Comparison of ENCODE assay signal across 23 cellular contexts in genomic region chr22:44407404-44408226, GRCh38.
DNase-seq lines count a peak whose midpoint lies in the region; ATAC-seq, FAIRE-seq and TF ChIP-seq lines count a peak whose summit lies in the region.
"Had no signal": no experiment of that assay in that cellular context is flagged by ENCODE, and none has a peak within 500 bp of the region (broad histone marks: within the 10 kb centered on the region; RNA-seq: fewer than 3 reads in every experiment).

No MANE protein-coding gene starts in this region.

- H2AK5ac ChIP-seq in H1 (ENCODE audit: low read depth, low read length), result peak overlapping the region; percentile 93

- POLR2A ChIA-PET in H1 (lab: Charles Lee; ENCODE audit: partially characterized antibody), result no interaction called here

- no peak overlapping the region for H2BK120ac ChIP-seq in H1 (replicated peaks; ENCODE audit: low read depth, low read length)

- no peak overlapping the region for H4K5ac ChIP-seq in H1 (ENCODE audit: insufficient read length, low read depth, low read length)

- peak overlapping the region; percentile 80; the same call in 1 of the 2 replicates for H2BK5ac ChIP-seq in H1 (ENCODE audit: low read depth, low read length)

- intact Hi-C loops in Right ventricle myocardium inferior (cut with DNase I), result no loop called here

- 84% methylated on average over 17 of the region's 18 CpGs; no CpG with 5 or more reads in 1 of the 2 experiments for WGBS in H1 (ENCODE audit: extremely low coverage in 1 of 2, insufficient coverage in 1 of 2, insufficient read length in 1 of 2, insufficient replicate concordance in 2 of 2, low coverage in 1 of 2, low lambda C conversion rate in 2 of 2, missing lambda C conversion rate in 1 of 2), 2 experiments

- H3K36me3 ChIP-seq in right atrium auricular region (no peaks in the 10 kb centered on the region), H1 (ENCODE audit: control insufficient read depth in 2 of 4, insufficient read depth in 4 of 4, low read length in 3 of 4) (no peaks in the 10 kb centered on the region)
- H3K36me3 ChIP-seq: esophagus squamous epithelium, SJSA1, uterus had no signal

- no peak overlapping the region for H3K4me3 ChIP-seq in right atrium auricular region
- no peak overlapping the region for H3K4me3 ChIP-seq in H1 (ENCODE audit: extremely low read depth in 1 of 4, insufficient read depth in 2 of 4, low read depth in 3 of 4, low read length in 4 of 4)
- H3K4me3 ChIP-seq: esophagus squamous epithelium, SJSA1, uterus had no signal

- no peak overlapping the region for H3K4ac ChIP-seq in H1 (replicated peaks; ENCODE audit: insufficient read length, low read depth, low read length)

- TF ChIP-seq POLR2A in H1 (IDR thresholded peaks at IDR 0.05; ENCODE audit: control extremely low read depth in 1 of 2, low read depth in 2 of 2, low read length in 2 of 2), result no peak

- H4K8ac ChIP-seq in H1 (ENCODE audit: extremely low read depth, insufficient read depth, low read length), result no peak overlapping the region

- TF ChIP-seq EP300 in H1 (IDR thresholded peaks at IDR 0.05; ENCODE audit: borderline replicate concordance in 1 of 2, low read depth in 2 of 2, low read length in 2 of 2), result no peak

- no peaks in the 10 kb centered on the region; the same call in 1 of the 2 replicates for H3K79me1 ChIP-seq in H1 (ENCODE audit: low read depth, low read length)

- H3K4me1 ChIP-seq in right atrium auricular region, result peaks cover 0 to 16% of the 10 kb centered on the region in 2 donors
- peaks cover 6 to 10% (median 10%) of the 10 kb centered on the region in 4 experiments for H3K4me1 ChIP-seq in H1 (replicated peaks in 1 of 4; ENCODE audit: control insufficient read depth in 3 of 4, insufficient read depth in 4 of 4, low read length in 3 of 4)
- H3K4me1 ChIP-seq: SJSA1, uterus had no signal

- no peak for DNase-seq in Right ventricle myocardium inferior (ENCODE audit: missing footprints)
- DNase-seq in right atrium auricular region (ENCODE audit: low spot score), result no peak
- DNase-seq in H1 (ENCODE audit: low read depth in 1 of 2, low spot score in 2 of 2), result no peak
- peak; percentile 85 for DNase-seq in mesenteric fat pad (ENCODE audit: low spot score)
- no peak for DNase-seq in HTR-8/SVneo (ENCODE audit: insufficient read length, low spot score)
- no peak for DNase-seq in central memory CD4-positive, alpha-beta T cell
- DNase-seq in GF-D8 (lab: John Stamatoyannopoulos, UW), result no peak
- DNase-seq: activated CD4-positive, alpha-beta T cell treated with anti-CD3 and anti-CD28 coated beads, Interleukin-2, amount 50 U/mL, for 1 hour; C1 segment of cervical spinal cord; cerebellar nuclear complex; effector memory CD4-positive, alpha-beta T cell; EL; esophagus squamous epithelium; KBM-7; NCI-H146; NCI-H2171 treated with DMSO at 0.1 percent for 48 hours; NCI-H748 treated with DMSO at 0.1 percent for 48 hours; OCI-M1; uterus had no signal

- H3K14ac ChIP-seq in H1 (ENCODE audit: insufficient read length), result no peak overlapping the region

- no peaks in the 10 kb centered on the region for H3K23me2 ChIP-seq in H1 (ENCODE audit: low read depth, low read length)

- H4K91ac ChIP-seq in H1 (replicated peaks; ENCODE audit: insufficient read length, low read length), result peak overlapping the region; percentile 63

- no peak for TF ChIP-seq RAD21 in H1 (IDR thresholded peaks at IDR 0.05 in 1 of 2, conservative IDR thresholded peaks at IDR 0.05 in 1 of 2; ENCODE audit: low read depth in 2 of 2, low read length in 2 of 2)

- H3K18ac ChIP-seq in H1 (ENCODE audit: extremely low read depth, low read length), result peak overlapping the region; percentile 84; the same call in 1 of the 2 replicates

- H2BK12ac ChIP-seq in H1 (ENCODE audit: low read depth, low read length), result peak overlapping the region; percentile 98; the same call in 1 of the 2 replicates

- H3K9ac ChIP-seq in H1 (replicated peaks in 1 of 4; ENCODE audit: extremely low read depth in 1 of 4, low read depth in 3 of 4, low read length in 3 of 4), result no peak overlapping the region

- peak overlapping the region; percentile 86 for H2BK20ac ChIP-seq in H1 (ENCODE audit: low read length)

- CTCF ChIA-PET in H1 (lab: Charles Lee; ENCODE audit: partially characterized antibody), result interaction anchor here (1.0 to 1.9 kb wide), 7 partner anchors 12 to 414 kb away, joined by 3 to 6 read pairs (median 3); no protein-coding TSS in a partner anchor

- ATAC-seq in Right ventricle myocardium inferior (peak; percentile 26), GM19452 (IDR thresholded peaks at IDR 0.05; ENCODE audit: unreplicated experiment) (no peak)
- ATAC-seq: left colon had no signal

- no peak overlapping the region for H3K4me2 ChIP-seq in H1 (ENCODE audit: insufficient read depth in 1 of 2, low read depth in 2 of 2, low read length in 2 of 2)

- H2BK15ac ChIP-seq in H1 (ENCODE audit: low read length), result peak overlapping the region; percentile 90

- H3K9me3 ChIP-seq in right atrium auricular region (no peaks in the 10 kb centered on the region), H1 (ENCODE audit: insufficient read depth in 2 of 2, low read depth in 1 of 2, low read length in 1 of 2) (no peaks in the 10 kb centered on the region; a peak in 1 of 4 replicates)
- H3K9me3 ChIP-seq: esophagus squamous epithelium, SJSA1, uterus had no signal

- peaks cover 0 to under 1% of the 10 kb centered on the region in 2 experiments for H4K20me1 ChIP-seq in H1 (replicated peaks in 1 of 2; ENCODE audit: control insufficient read depth in 1 of 2, insufficient read depth in 2 of 2, low read length in 2 of 2)

- H3K23ac ChIP-seq in H1 (ENCODE audit: insufficient read length), result no peak overlapping the region

- H3K27ac ChIP-seq in right atrium auricular region (no peak overlapping the region), H1 (ENCODE audit: low read depth, low read length) (no peak overlapping the region)
- H3K27ac ChIP-seq: esophagus squamous epithelium, SJSA1, uterus had no signal

- TF ChIP-seq CTCF in right atrium auricular region (IDR thresholded peaks at IDR 0.05) (no peak), H1 (IDR thresholded peaks at IDR 0.05; ENCODE audit: control extremely low read depth in 1 of 3, insufficient read depth in 1 of 3, low read depth in 1 of 3, low read length in 3 of 3) (no peak)

- no peak overlapping the region for H2AFZ ChIP-seq in H1 (ENCODE audit: low read length)

- no peaks in the 10 kb centered on the region for H3K79me2 ChIP-seq in H1 (ENCODE audit: control insufficient read depth in 1 of 2, insufficient read depth in 2 of 2, low read length in 2 of 2)

- H3K27me3 ChIP-seq in right atrium auricular region (no peaks in the 10 kb centered on the region), H1 (replicated peaks in 1 of 4; ENCODE audit: control insufficient read depth in 3 of 4, extremely low read depth in 1 of 4, insufficient read depth in 3 of 4, low read length in 3 of 4) (no peaks in the 10 kb centered on the region; a peak in 1 of 7 replicates)
- H3K27me3 ChIP-seq: SJSA1, uterus had no signal

- no peak overlapping the region for H3K56ac ChIP-seq in H1 (replicated peaks; ENCODE audit: insufficient read length, low read depth, low read length)

- FAIRE-seq in H1 (lab: Jason Lieb, UNC), result no peak
- FAIRE-seq in HTR-8/SVneo (lab: Jason Lieb, UNC), result no peak
- FAIRE-seq: D721Med had no signal

TF ChIP-seq in H1, 55 proteins besides CTCF, POLR2A, EP300 and RAD21:
- TF ChIP-seq CEBPB (IDR thresholded peaks at IDR 0.05; ENCODE audit: low read depth, low read length), result no peak
- TF ChIP-seq RBBP5 (IDR thresholded peaks at IDR 0.05; ENCODE audit: borderline replicate concordance, low read depth, low read length), result no peak
- no peak for TF ChIP-seq HDAC2 (IDR thresholded peaks at IDR 0.05; ENCODE audit: borderline replicate concordance in 1 of 2, low read depth in 2 of 2, low read length in 2 of 2)
- TF ChIP-seq NRF1 (IDR thresholded peaks at IDR 0.05; ENCODE audit: low read depth, low read length), result no peak
- no peak for TF ChIP-seq ATF3 (IDR thresholded peaks at IDR 0.05; ENCODE audit: insufficient read depth, low read depth, low read length)
- no peak for TF ChIP-seq TAF1 (IDR thresholded peaks at IDR 0.05; ENCODE audit: low read depth, low read length)
- no peak for TF ChIP-seq FOSL1 (IDR thresholded peaks at IDR 0.05; ENCODE audit: insufficient read depth, low read depth, low read length)
- TF ChIP-seq JUN (IDR thresholded peaks at IDR 0.05; ENCODE audit: low read depth, low read length), result no peak
- TF ChIP-seq USF2 (IDR thresholded peaks at IDR 0.05; ENCODE audit: low read length), result no peak
- no peak for TF ChIP-seq GTF2F1 (IDR thresholded peaks at IDR 0.05; ENCODE audit: borderline replicate concordance, low read depth, low read length)
TF ChIP-seq in H1: peak in this region for 0.
